18 cellular contexts compared by ENCODE assay signal in genomic region chr3:71825551-71826283, GRCh38. TPM values are rescaled to one million over a fixed set of nuclear protein-coding genes. Genes with fewer than 3 reads are reported as not detected.
"Had no signal": no experiment of that assay in that cellular context is flagged by ENCODE, and none has a peak within 500 bp of the region (broad histone marks: within the 10 kb centered on the region; RNA-seq: fewer than 3 reads in every experiment).

No MANE protein-coding gene starts in this region.

- H3K4me3 Mint-ChIP-seq: naive thymus-derived CD4-positive, alpha-beta T cell; nephron progenitor cell had no signal

- H3K27ac Mint-ChIP-seq: naive thymus-derived CD4-positive, alpha-beta T cell; nephron progenitor cell had no signal

- DNase-seq: effector memory CD4-positive, alpha-beta T cell; gastrocnemius medialis; heart right ventricle; hypothalamus; kidney glomerular epithelial cell; mesendoderm; naive thymus-derived CD4-positive, alpha-beta T cell; nephron progenitor cell; ovary; sigmoid colon; stimulated activated CD4-positive, alpha-beta T cell treated with anti-CD3 and anti-CD28 coated beads, Interleukin-2, amount 100 ng/mL, for 24 hours; stimulated activated CD4-positive, alpha-beta T cell treated with anti-CD3 and anti-CD28 coated beads, Interleukin-4, amount 100 ng/mL, for 4 hours; stimulated activated naive CD4-positive, alpha-beta T cell treated with Interleukin-2 at 50 U/mL for 16 hours; tibial artery; upper lobe of left lung had no signal

- H3K9me3 Mint-ChIP-seq: naive thymus-derived CD4-positive, alpha-beta T cell; nephron progenitor cell had no signal

- ATAC-seq: esophagus mucosa; gastrocnemius medialis; heart right ventricle; naive thymus-derived CD4-positive, alpha-beta T cell had no signal

- H3K36me3 Mint-ChIP-seq: naive thymus-derived CD4-positive, alpha-beta T cell had no signal

RNA-seq across cellular contexts. Expression of gene PROK2, which starts 40.8 kb away (rescaled TPM):
- total RNA-seq: esophagus mucosa, fibroblast of villous mesenchyme, lung microvascular endothelial cell, sigmoid colon had no signal
